Comparison of ENCODE assay signal across 18 cellular contexts in genomic region chr11:131037873-131038272, GRCh38.
DNase-seq lines count a peak whose midpoint lies in the region; ATAC-seq and TF ChIP-seq lines count a peak whose summit lies in the region.
"Had no signal": no experiment of that assay in that cellular context is flagged by ENCODE, and none has a peak within 500 bp of the region (broad histone marks: within the 10 kb centered on the region; RNA-seq: fewer than 3 reads in every experiment).

No MANE protein-coding gene starts in this region.

- POLR2A ChIA-PET in Caco-2 (lab: Charles Lee), result no interaction called here

- BruUV-seq in Caco-2 (replicated peaks; lab: Mats Ljungman, UMichigan), result no TSS peak

- H3K4me1 Mint-ChIP-seq in Caco-2 (ENCODE audit: low read depth, unreplicated experiment), result peaks cover 7% of the 10 kb centered on the region
- H3K4me1 Mint-ChIP-seq: mesothelial cell of epicardium, neural crest cell, T-cell had no signal

- no peak overlapping the region for H3K4me3 Mint-ChIP-seq in Caco-2 (ENCODE audit: unreplicated experiment)
- H3K4me3 Mint-ChIP-seq: mesothelial cell of epicardium, neural crest cell, T-cell had no signal

- peaks cover 7% of the 10 kb centered on the region for H3K27me3 Mint-ChIP-seq in Caco-2 (ENCODE audit: insufficient read depth, unreplicated experiment)

- intact Hi-C loops in Caco-2 (cut with micrococcal nuclease; ENCODE audit: unreplicated experiment), result loop anchor here (1.0 kb wide), 5 partner anchors 13 to 636 kb away; no protein-coding TSS in a partner anchor

- H3K36me3 Mint-ChIP-seq in Caco-2 (ENCODE audit: insufficient read depth, unreplicated experiment), result no peaks in the 10 kb centered on the region
- H3K36me3 Mint-ChIP-seq: mesothelial cell of epicardium, T-cell had no signal

- H3K4me1 ChIP-seq in Caco-2, result peaks cover 2% of the 10 kb centered on the region
- H3K4me1 ChIP-seq: stomach had no signal

- H3K4me3 ChIP-seq in Caco-2 (ENCODE audit: low read depth, low read length) (no peak overlapping the region), fibroblast of villous mesenchyme (ENCODE audit: low read depth, low read length) (no peak overlapping the region), H7 (ENCODE audit: insufficient read depth, low read depth, low read length) (no peak overlapping the region)
- H3K4me3 ChIP-seq: dorsolateral prefrontal cortex, smooth muscle cell, stomach had no signal

- ATAC-seq in GM21367 (IDR thresholded peaks at IDR 0.05; ENCODE audit: unreplicated experiment) (no peak), GM21825 (IDR thresholded peaks at IDR 0.05; ENCODE audit: unreplicated experiment) (no peak)
- ATAC-seq: T-cell had no signal

- H3K9me3 ChIP-seq in Caco-2, result no peaks in the 10 kb centered on the region
- H3K9me3 ChIP-seq: stomach had no signal

- DNase-seq in Caco-2 (peak; percentile 24 to 48), RPMI7951 (ENCODE audit: low read depth) (peak; percentile 42), fibroblast of villous mesenchyme (ENCODE audit: low read depth) (no peak), GM10266 (ENCODE audit: extremely low spot score) (no peak), H7 (no peak)
- DNase-seq: activated CD4-positive, alpha-beta T cell treated with anti-CD3 and anti-CD28 coated beads for 48 hours; dorsolateral prefrontal cortex; left cardiac atrium; NCI-H345; stimulated activated CD4-positive, alpha-beta T cell treated with anti-CD3 and anti-CD28 coated beads, Interleukin-4, amount 100 ng/mL, for 1 hour; stomach; T-cell had no signal

- TF ChIP-seq CTCF in Caco-2 (IDR thresholded peaks at IDR 0.05; ENCODE audit: insufficient read depth in 1 of 2, low read depth in 1 of 2, low read length in 1 of 2, severe bottlenecking in 1 of 2, unreplicated experiment in 1 of 2), result peak in 1 of 2 experiments; percentile 49
- TF ChIP-seq CTCF in GM12873 (IDR thresholded peaks at IDR 0.05; ENCODE audit: insufficient read depth, low read depth, low read length, missing control alignments), result peak; percentile 13
- TF ChIP-seq CTCF in fibroblast of villous mesenchyme (IDR thresholded peaks at IDR 0.05; ENCODE audit: insufficient read depth, low read depth, low read length), result peak; percentile 32
- TF ChIP-seq CTCF in GM10266 (IDR thresholded peaks at IDR 0.05; ENCODE audit: control insufficient read depth, insufficient read depth, low read depth, missing control alignments), result no peak

- CTCF ChIA-PET in Caco-2 (lab: Charles Lee), result no interaction called here

- H3K27me3 ChIP-seq in Caco-2 (replicated peaks; ENCODE audit: control insufficient read depth, insufficient read depth, low read length) (no peaks in the 10 kb centered on the region), H7 (ENCODE audit: control insufficient read depth, insufficient read depth, low read length) (no peaks in the 10 kb centered on the region)

- no peak overlapping the region for H3K27ac Mint-ChIP-seq in Caco-2 (ENCODE audit: unreplicated experiment)
- H3K27ac Mint-ChIP-seq: mesothelial cell of epicardium, T-cell had no signal

- H3K36me3 ChIP-seq in Caco-2 (ENCODE audit: control insufficient read depth, insufficient read depth, low read length) (no peaks in the 10 kb centered on the region), H7 (replicated peaks; ENCODE audit: control insufficient read depth, insufficient read depth, low read length) (no peaks in the 10 kb centered on the region)
- H3K36me3 ChIP-seq: stomach had no signal

- no peaks in the 10 kb centered on the region for H3K9me3 Mint-ChIP-seq in Caco-2 (ENCODE audit: unreplicated experiment)
- H3K9me3 Mint-ChIP-seq: neural crest cell had no signal

Comparison
In these comparisons a context has a peak if more than half of its experiments do, and no peak if none do; other contexts are left out.
1. DNase-seq: peak in Caco-2 (2 of 2) and RPMI7951 (single experiment); none in fibroblast of villous mesenchyme (single experiment), GM10266 (single experiment) and H7 (single experiment).